In the genomic region with DNA sequence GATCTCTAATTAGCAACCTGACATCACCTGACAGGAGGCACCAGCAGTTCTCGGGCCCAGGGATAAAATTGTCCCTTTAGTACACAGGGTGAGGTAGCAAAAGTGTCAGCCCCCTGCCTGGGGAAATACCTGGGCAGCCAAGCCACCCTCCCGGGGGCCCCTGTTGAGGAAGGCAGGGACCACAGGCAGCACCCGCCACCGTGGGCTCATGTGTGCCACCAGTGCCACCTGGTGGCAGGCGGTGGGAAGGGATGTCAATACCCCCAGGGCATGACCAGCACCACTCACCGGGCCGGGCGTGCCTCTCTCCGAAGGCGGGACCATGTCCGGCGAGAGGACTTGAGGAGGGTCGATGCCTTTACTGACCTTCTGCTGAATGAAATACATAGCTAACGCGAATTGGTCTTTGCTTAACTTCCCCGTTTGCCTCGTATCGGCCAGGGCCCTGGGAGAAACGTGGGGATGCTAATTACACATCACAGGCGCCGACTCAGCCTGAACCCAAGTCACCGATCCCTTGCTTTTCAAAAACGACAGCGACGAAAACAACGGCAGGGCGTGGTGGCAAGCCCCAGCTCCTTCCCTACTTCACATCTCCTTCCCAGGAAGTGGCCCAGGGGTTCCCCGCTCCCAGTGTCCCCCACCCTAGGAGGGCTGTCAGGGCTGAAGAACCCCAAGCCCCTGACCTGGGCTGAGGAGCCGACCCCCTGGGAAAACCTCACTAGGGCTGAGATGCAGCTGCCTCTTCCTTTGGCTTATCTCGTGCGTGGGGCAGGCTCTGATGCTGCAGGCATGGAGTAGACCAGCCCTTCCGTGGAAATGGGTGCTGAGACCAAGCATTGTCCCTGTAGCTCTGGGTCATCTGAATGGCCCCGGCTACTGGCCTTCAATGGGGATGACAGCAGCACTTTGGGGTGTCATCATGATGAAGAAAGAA, we compare ENCODE assay signal across 9 cellular contexts. TPM values are rescaled to one million over a fixed set of nuclear protein-coding genes. Genes with fewer than 3 reads are reported as not detected.
DNase-seq lines count a peak whose midpoint lies in the region; ATAC-seq and TF ChIP-seq lines count a peak whose summit lies in the region.
"Had no signal": no experiment of that assay in that cellular context is flagged by ENCODE, and none has a peak within 500 bp of the region (broad histone marks: within the 10 kb centered on the region; RNA-seq: fewer than 3 reads in every experiment).

No MANE protein-coding gene starts in this region.

- H3K36me3 Mint-ChIP-seq in naive B cell = peaks cover 8% of the 10 kb centered on the region in 2 donors
- peaks cover 51 to 74% of the 10 kb centered on the region in 2 donors for H3K36me3 Mint-ChIP-seq in stimulated activated naive B cell treated with anti-CD40 and anti-IgM and Interleukin-4, amounts not matched to agents 10 μg/mL and 1 μg/mL and 100 μg/mL, for 72 hours

- no peaks in the 10 kb centered on the region for H3K27me3 Mint-ChIP-seq in naive B cell
- H3K27me3 Mint-ChIP-seq in stimulated activated naive B cell treated with anti-CD40 and anti-IgM and Interleukin-4, amounts not matched to agents 10 μg/mL and 1 μg/mL and 100 μg/mL, for 72 hours = no peaks in the 10 kb centered on the region
- H3K27me3 Mint-ChIP-seq: stimulated activated naive CD8-positive, alpha-beta T cell treated with anti-CD3 and anti-CD28 coated beads, Interleukin-15, Interleukin-2, amounts not matched to agents 100 ng/mL and 50 ng/mL, for 24 hours had no signal

- ATAC-seq in naive B cell (ENCODE audit: low read depth in 2 of 2) = peak; percentile 71 to 78
- ATAC-seq in stimulated activated naive B cell treated with anti-CD40 and anti-IgM and Interleukin-4, amounts not matched to agents 10 μg/mL and 1 μg/mL and 100 μg/mL, for 72 hours (replicated peaks) = peak; percentile 95 to 97
- no peak for ATAC-seq in GM18498 (IDR thresholded peaks at IDR 0.05; ENCODE audit: unreplicated experiment)

- H3K9me3 ChIP-seq in NT2/D1 (ENCODE audit: insufficient read depth, low read length) = no peaks in the 10 kb centered on the region

- peak overlapping the region; percentile 61 to 89 (median 78) for H3K4me3 Mint-ChIP-seq in naive B cell
- H3K4me3 Mint-ChIP-seq in stimulated activated naive B cell treated with anti-CD40 and anti-IgM and Interleukin-4, amounts not matched to agents 10 μg/mL and 1 μg/mL and 100 μg/mL, for 72 hours = peak overlapping the region in 1 of 2 donors; percentile 35
- H3K4me3 Mint-ChIP-seq: stimulated activated naive CD8-positive, alpha-beta T cell treated with anti-CD3 and anti-CD28 coated beads, Interleukin-15, Interleukin-2, amounts not matched to agents 100 ng/mL and 50 ng/mL, for 24 hours had no signal

- H3K27ac Mint-ChIP-seq in naive B cell = peak overlapping the region; percentile 98 to 100 (median 98)
- peak overlapping the region; percentile 83 for H3K27ac Mint-ChIP-seq in stimulated activated naive B cell treated with anti-CD40 and anti-IgM and Interleukin-4, amounts not matched to agents 10 μg/mL and 1 μg/mL and 100 μg/mL, for 72 hours
- H3K27ac Mint-ChIP-seq: stimulated activated naive CD8-positive, alpha-beta T cell treated with anti-CD3 and anti-CD28 coated beads, Interleukin-15, Interleukin-2, amounts not matched to agents 100 ng/mL and 50 ng/mL, for 24 hours had no signal

- peak; percentile 54 for DNase-seq in A172 (ENCODE audit: low spot score)
- DNase-seq in NT2/D1 (ENCODE audit: low read depth, low spot score) = peak; percentile 46
- DNase-seq in activated CD8-positive, alpha-beta memory T cell treated with anti-CD3 and anti-CD28 coated beads, Interleukin-2, amount 50 U/mL, for 24 hours (ENCODE audit: extremely low read depth) = peak; percentile 29
- peak; percentile 63 for DNase-seq in epidermal melanocyte (ENCODE audit: insufficient read length, low spot score)
- peak; percentile 85 for DNase-seq in naive B cell
- peak; percentile 71 for DNase-seq in stimulated activated naive B cell treated with anti-CD40 and anti-IgM and Interleukin-4, amounts not matched to agents 10 μg/mL and 1 μg/mL and 100 μg/mL, for 72 hours

- peaks cover 17% of the 10 kb centered on the region for H3K4me1 ChIP-seq in NT2/D1 (ENCODE audit: insufficient read depth, insufficient read length)

- H3K9ac ChIP-seq in NT2/D1 (ENCODE audit: insufficient read length, low read depth) = peak overlapping the region; percentile 23

- TF ChIP-seq CTCF in GM12873 (IDR thresholded peaks at IDR 0.05; ENCODE audit: insufficient read depth, low read depth, low read length, missing control alignments) = peak; percentile 97

- peaks cover 83% of the 10 kb centered on the region for H3K36me3 ChIP-seq in NT2/D1 (ENCODE audit: insufficient read depth, insufficient read length, low read length)

- H3K4me3 ChIP-seq in NT2/D1 (ENCODE audit: insufficient read length, low read depth) = no peak overlapping the region

- no peaks in the 10 kb centered on the region for H3K27me3 ChIP-seq in NT2/D1 (ENCODE audit: insufficient read depth, insufficient read length)

- H3K9me3 Mint-ChIP-seq in naive B cell = no peaks in the 10 kb centered on the region
- no peaks in the 10 kb centered on the region for H3K9me3 Mint-ChIP-seq in stimulated activated naive B cell treated with anti-CD40 and anti-IgM and Interleukin-4, amounts not matched to agents 10 μg/mL and 1 μg/mL and 100 μg/mL, for 72 hours
- H3K9me3 Mint-ChIP-seq: stimulated activated naive CD8-positive, alpha-beta T cell treated with anti-CD3 and anti-CD28 coated beads, Interleukin-15, Interleukin-2, amounts not matched to agents 100 ng/mL and 50 ng/mL, for 24 hours had no signal

- H3K4me1 Mint-ChIP-seq in naive B cell = peaks cover 23 to 51% (median 43%) of the 10 kb centered on the region in 3 donors
- H3K4me1 Mint-ChIP-seq in stimulated activated naive B cell treated with anti-CD40 and anti-IgM and Interleukin-4, amounts not matched to agents 10 μg/mL and 1 μg/mL and 100 μg/mL, for 72 hours = peaks cover 21 to 46% of the 10 kb centered on the region in 2 donors

RNA-seq across cellular contexts. Expression of gene EPS15L1, which starts 53.8 kb away (rescaled TPM):
- total RNA-seq in A172 (2014; rRNA removed; shearing (Covaris generic)) = 9.4 and 12.3 TPM in 2 replicates
- polyA plus RNA-seq in naive B cell (ENCODE audit: low read depth in 6 of 6) = 10 to 100 TPM in 5 of 6 donors, 1 to 10 TPM in 1; 9.9 to 34.7 (median 20.7) TPM

Comparison
In these comparisons a context has a peak if more than half of its experiments do, and no peak if none do; other contexts are left out.
1. DNase-seq: peak in every context shown above with its lines; median percentile 85 in naive B cell; 71 in stimulated activated naive B cell treated with anti-CD40 and anti-IgM and Interleukin-4, amounts not matched to agents 10 μg/mL and 1 μg/mL and 100 μg/mL, for 72 hours; 63 in epidermal melanocyte; 54 in A172; 46 in NT2/D1; 29 in activated CD8-positive, alpha-beta memory T cell treated with anti-CD3 and anti-CD28 coated beads, Interleukin-2, amount 50 U/mL, for 24 hours.